Comparison of ENCODE assay signal across 1 cellular context in the genomic region with DNA sequence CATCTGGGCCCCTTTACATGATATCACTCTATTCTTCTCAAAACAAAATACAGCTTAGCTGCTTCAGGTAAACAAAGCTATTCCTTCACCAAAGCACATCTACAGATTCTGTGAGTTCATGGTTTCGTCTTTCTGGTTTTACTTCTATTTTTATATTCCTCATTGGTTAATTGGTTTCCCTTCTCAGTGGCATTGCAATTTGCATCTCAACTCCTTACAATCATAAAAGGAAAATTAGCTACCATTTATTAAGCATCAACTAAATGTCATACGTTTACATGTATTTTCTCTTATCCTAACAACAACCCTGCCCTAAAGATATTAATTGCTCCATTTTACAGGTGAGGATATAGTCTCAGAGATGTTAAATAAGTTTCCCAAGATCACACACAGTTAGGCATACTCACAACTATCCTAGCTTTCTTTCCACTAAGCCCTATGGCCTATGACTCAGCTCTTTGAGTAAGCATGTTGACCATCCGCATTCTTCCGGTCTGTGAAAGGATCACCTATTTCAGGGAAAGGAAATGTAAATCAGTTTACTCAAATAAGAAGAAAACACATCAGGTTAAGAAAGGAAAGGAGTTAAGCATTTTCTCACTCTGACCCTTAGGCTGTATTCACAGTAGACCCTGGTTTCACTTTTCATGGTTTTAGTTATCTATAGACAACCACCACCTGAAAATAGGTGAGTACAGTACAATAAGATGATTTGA.
TF ChIP-seq lines count a peak whose summit lies in the region.

No MANE protein-coding gene starts in this region.

TF ChIP-seq in HepG2, 621 proteins besides CTCF, POLR2A, EP300 and RAD21 (continued from another document):
- TF ChIP-seq ZFYVE20 (CRISPR knock-in tag; IDR thresholded peaks at IDR 0.05; ENCODE audit: borderline replicate concordance, low read depth) (no peak), BRCA1 (CRISPR knock-in tag; IDR thresholded peaks at IDR 0.05) (no peak), SP4 (CRISPR knock-in tag; IDR thresholded peaks at IDR 0.05) (no peak), ZNF761 (CRISPR knock-in tag; conservative IDR thresholded peaks at IDR 0.05) (no peak), ADNP (CRISPR knock-in tag; IDR thresholded peaks at IDR 0.05) (no peak), KLF15 (CRISPR knock-in tag; IDR thresholded peaks at IDR 0.05; ENCODE audit: borderline replicate concordance) (no peak), ZNF788 (CRISPR knock-in tag; IDR thresholded peaks at IDR 0.05; ENCODE audit: borderline replicate concordance) (no peak), JUND (CRISPR knock-in tag; IDR thresholded peaks at IDR 0.05) (0 out of 2 replicates have a peak, but pooled peaks have one; percentile 31), RAD51 (IDR thresholded peaks at IDR 0.05; ENCODE audit: borderline replicate concordance) (no peak), NCOA5 (CRISPR knock-in tag; IDR thresholded peaks at IDR 0.05) (no peak), YY1 (IDR thresholded peaks at IDR 0.05; ENCODE audit: insufficient read depth, insufficient replicate concordance, low read depth, low read length) (no peak), TSC22D2 (CRISPR knock-in tag; IDR thresholded peaks at IDR 0.05; ENCODE audit: borderline replicate concordance) (no peak), FOXK1 (CRISPR knock-in tag; IDR thresholded peaks at IDR 0.05; ENCODE audit: borderline replicate concordance, low read depth) (peak; percentile 28; the same call in 1 of the 2 replicates), KLF13 (CRISPR knock-in tag; IDR thresholded peaks at IDR 0.05) (no peak), BORCS8-MEF2B (CRISPR knock-in tag; IDR thresholded peaks at IDR 0.05) (no peak), ZNF383 (CRISPR knock-in tag; IDR thresholded peaks at IDR 0.05; ENCODE audit: borderline replicate concordance) (no peak)
- TF ChIP-seq, protein P1, sequence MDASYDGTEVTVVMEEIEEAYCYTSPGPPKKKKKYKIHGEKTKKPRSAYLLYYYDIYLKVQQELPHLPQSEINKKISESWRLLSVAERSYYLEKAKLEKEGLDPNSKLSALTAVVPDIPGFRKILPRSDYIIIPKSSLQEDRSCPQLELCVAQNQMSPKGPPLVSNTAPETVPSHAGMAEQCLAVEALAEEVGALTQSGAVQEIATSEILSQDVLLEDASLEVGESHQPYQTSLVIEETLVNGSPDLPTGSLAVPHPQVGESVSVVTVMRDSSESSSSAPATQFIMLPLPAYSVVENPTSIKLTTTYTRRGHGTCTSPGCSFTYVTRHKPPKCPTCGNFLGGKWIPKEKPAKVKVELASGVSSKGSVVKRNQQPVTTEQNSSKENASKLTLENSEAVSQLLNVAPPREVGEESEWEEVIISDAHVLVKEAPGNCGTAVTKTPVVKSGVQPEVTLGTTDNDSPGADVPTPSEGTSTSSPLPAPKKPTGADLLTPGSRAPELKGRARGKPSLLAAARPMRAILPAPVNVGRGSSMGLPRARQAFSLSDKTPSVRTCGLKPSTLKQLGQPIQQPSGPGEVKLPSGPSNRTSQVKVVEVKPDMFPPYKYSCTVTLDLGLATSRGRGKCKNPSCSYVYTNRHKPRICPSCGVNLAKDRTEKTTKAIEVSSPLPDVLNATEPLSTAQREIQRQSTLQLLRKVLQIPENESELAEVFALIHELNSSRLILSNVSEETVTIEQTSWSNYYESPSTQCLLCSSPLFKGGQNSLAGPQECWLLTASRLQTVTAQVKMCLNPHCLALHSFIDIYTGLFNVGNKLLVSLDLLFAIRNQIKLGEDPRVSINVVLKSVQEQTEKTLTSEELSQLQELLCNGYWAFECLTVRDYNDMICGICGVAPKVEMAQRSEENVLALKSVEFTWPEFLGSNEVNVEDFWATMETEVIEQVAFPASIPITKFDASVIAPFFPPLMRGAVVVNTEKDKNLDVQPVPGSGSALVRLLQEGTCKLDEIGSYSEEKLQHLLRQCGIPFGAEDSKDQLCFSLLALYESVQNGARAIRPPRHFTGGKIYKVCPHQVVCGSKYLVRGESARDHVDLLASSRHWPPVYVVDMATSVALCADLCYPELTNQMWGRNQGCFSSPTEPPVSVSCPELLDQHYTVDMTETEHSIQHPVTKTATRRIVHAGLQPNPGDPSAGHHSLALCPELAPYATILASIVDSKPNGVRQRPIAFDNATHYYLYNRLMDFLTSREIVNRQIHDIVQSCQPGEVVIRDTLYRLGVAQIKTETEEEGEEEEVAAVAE (CRISPR knock-in tag; IDR thresholded peaks at IDR 0.05; ENCODE audit: borderline replicate concordance) = no peak
- TF ChIP-seq, protein P2, sequence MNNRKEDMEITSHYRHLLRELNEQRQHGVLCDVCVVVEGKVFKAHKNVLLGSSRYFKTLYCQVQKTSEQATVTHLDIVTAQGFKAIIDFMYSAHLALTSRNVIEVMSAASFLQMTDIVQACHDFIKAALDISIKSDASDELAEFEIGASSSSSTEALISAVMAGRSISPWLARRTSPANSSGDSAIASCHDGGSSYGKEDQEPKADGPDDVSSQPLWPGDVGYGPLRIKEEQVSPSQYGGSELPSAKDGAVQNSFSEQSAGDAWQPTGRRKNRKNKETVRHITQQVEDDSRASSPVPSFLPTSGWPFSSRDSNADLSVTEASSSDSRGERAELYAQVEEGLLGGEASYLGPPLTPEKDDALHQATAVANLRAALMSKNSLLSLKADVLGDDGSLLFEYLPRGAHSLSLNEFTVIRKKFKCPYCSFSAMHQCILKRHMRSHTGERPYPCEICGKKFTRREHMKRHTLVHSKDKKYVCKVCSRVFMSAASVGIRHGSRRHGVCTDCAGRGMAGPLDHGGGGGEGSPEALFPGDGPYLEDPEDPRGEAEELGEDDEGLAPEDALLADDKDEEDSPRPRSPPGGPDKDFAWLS (CRISPR knock-in tag; IDR thresholded peaks at IDR 0.05; ENCODE audit: borderline replicate concordance) = no peak
- TF ChIP-seq, protein P3, sequence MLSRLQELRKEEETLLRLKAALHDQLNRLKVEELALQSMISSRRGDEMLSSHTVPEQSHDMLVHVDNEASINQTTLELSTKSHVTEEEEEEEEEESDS (CRISPR knock-in tag; IDR thresholded peaks at IDR 0.05; ENCODE audit: borderline replicate concordance) = no peak
